In genomic region chr5:172834570-172835245, GRCh38 we compare ENCODE assay signal across 8 cellular contexts. TPM values are rescaled to one million over a fixed set of nuclear protein-coding genes. Genes with fewer than 3 reads are reported as not detected.
DNase-seq lines count a peak whose midpoint lies in the region; ATAC-seq, FAIRE-seq and TF ChIP-seq lines count a peak whose summit lies in the region.

No MANE protein-coding gene starts in this region.

- H3K4me3 ChIP-seq in GM12878 (peak overlapping the region; percentile 97), iPS-18c (ENCODE audit: insufficient read depth, low read depth, low read length) (peak overlapping the region; percentile 78), spleen (peak overlapping the region; percentile 66 to 92 (median 82))

- no peak for FAIRE-seq in GM12878 (lab: Jason Lieb, UNC)

- TF ChIP-seq EP300 in GM12878 (IDR thresholded peaks at IDR 0.05; ENCODE audit: borderline replicate concordance in 1 of 2, control insufficient read depth in 1 of 2, low read depth in 2 of 2, low read length in 2 of 2): no peak

- no peak for TF ChIP-seq RAD21 in GM12878 (IDR thresholded peaks at IDR 0.05; ENCODE audit: insufficient read depth, low read depth, low read length)

- SMC1A ChIA-PET in GM12878 (lab: Charles Lee; ENCODE audit: uncharacterized antibody, unreplicated experiment): interaction anchor here (0.9 to 5.9 kb wide), 13 partner anchors 9 to 120 kb away, joined by 3 to 44 read pairs (median 4); partner anchors contain the start of gene DUSP1

- ATAC-seq in GM12878: peak; percentile 25
- ATAC-seq in HG02678 (IDR thresholded peaks at IDR 0.05; ENCODE audit: unreplicated experiment): no peak

- no peaks in the 10 kb centered on the region for H4K20me1 ChIP-seq in GM12878 (ENCODE audit: control insufficient read depth, insufficient read depth)

- H3K27me3 ChIP-seq in GM12878 (replicated peaks in 1 of 2; ENCODE audit: control insufficient read depth in 2 of 2, insufficient read depth in 2 of 2, low read length in 1 of 2): no peaks in the 10 kb centered on the region
- H3K27me3 ChIP-seq in spleen (replicated peaks in 1 of 7): no peaks in the 10 kb centered on the region

- DNase-seq in ELF-1 (ENCODE audit: low read depth, low spot score) (peak; percentile 73), KBM-7 (peak; percentile 12), GM12878 (ENCODE audit: low read depth, low spot score) (no peak), spleen (peak; percentile 87), kidney tubule cell (ENCODE audit: low spot score) (no peak), NCI-H1694 (lab: John Stamatoyannopoulos, UW) (no peak)

- RAD21 ChIA-PET in GM12878 (lab: Charles Lee; ENCODE audit: unreplicated experiment): interaction anchor here (1.0 to 3.4 kb wide), 4 partner anchors 47 to 70 kb away, joined by 5 to 35 read pairs (median 12); partner anchors contain the start of gene DUSP1

- peak in 1 of 3 experiments; percentile 13; a peak in 1 of 6 replicates for TF ChIP-seq CTCF in GM12878 (IDR thresholded peaks at IDR 0.05 in 2 of 3, conservative IDR thresholded peaks at IDR 0.05 in 1 of 3; ENCODE audit: control insufficient read depth in 2 of 3, extremely low read depth in 1 of 3, insufficient read depth in 1 of 3, low read depth in 3 of 3, low read length in 3 of 3)
- no peak for TF ChIP-seq CTCF in spleen (IDR thresholded peaks at IDR 0.05 in 8 of 11, conservative IDR thresholded peaks at IDR 0.05 in 3 of 11)

- peak overlapping the region; percentile 35 for H2AFZ ChIP-seq in GM12878 (ENCODE audit: control insufficient read depth, low read depth, low read length)

- POLR2A ChIA-PET in GM12878 (lab: Charles Lee): interaction anchor here (0.6 to 3.9 kb wide), 7 partner anchors 15 to 338 kb away, joined by 3 to 45 read pairs (median 16); partner anchors contain the start of gene DUSP1

- H3K9me3 ChIP-seq in GM12878 (replicated peaks; ENCODE audit: control insufficient read depth, insufficient read depth, low read length) (no peaks in the 10 kb centered on the region), iPS-18c (ENCODE audit: control insufficient read depth, insufficient read depth, low read length) (no peaks in the 10 kb centered on the region), spleen (no peaks in the 10 kb centered on the region)

- H3K4me2 ChIP-seq in GM12878 (ENCODE audit: control insufficient read depth, insufficient read depth): peak overlapping the region; percentile 100

- TF ChIP-seq POLR2A in GM12878 (IDR thresholded peaks at IDR 0.05; ENCODE audit: low read depth, low read length) (no peak), spleen (IDR thresholded peaks at IDR 0.05) (no peak)

- H3K4me1 ChIP-seq in GM12878 (ENCODE audit: control insufficient read depth, insufficient read depth, low read length) (peaks cover 33% of the 10 kb centered on the region), spleen (peaks cover 44 to 71% (median 57%) of the 10 kb centered on the region in 6 donors)

- intact Hi-C loops in GM12878 (cut with micrococcal nuclease; ENCODE audit: unreplicated experiment) (loop anchor here (1.0 to 10.0 kb wide), 4 partner anchors 64 to 498 kb away; no protein-coding TSS in a partner anchor), spleen (cut with DNase I; ENCODE audit: low total_unique reads) (no loop called here)

- no peaks in the 10 kb centered on the region for H3K36me3 ChIP-seq in GM12878 (ENCODE audit: control insufficient read depth in 2 of 2, insufficient read depth in 2 of 2, low read length in 1 of 2)
- peaks cover 0 to 17% (median 0%) of the 10 kb centered on the region in 6 donors for H3K36me3 ChIP-seq in spleen

- WGBS in GM12878 (ENCODE audit: insufficient coverage, insufficient replicate concordance, low lambda C conversion rate, missing lambda C conversion rate): 0% methylated on average over 16 of the region's 19 CpGs
- WGBS in spleen, 5 donors: 0 to 5% (median 0%) methylated on average over 8 to 19 of the region's 19 CpGs

- H3K9ac ChIP-seq in GM12878 (ENCODE audit: control insufficient read depth, insufficient read depth, low read length): peak overlapping the region; percentile 73

- in situ Hi-C loops in KBM-7 (cut with MboI; ENCODE audit: low pct_unique_long_range_greater_than_20kb, low sequenced_read_pairs) (no loop called here), GM12878 (cut with MboI) (no loop called here)

- no TSS peak for BruUV-seq in GM12878 (replicated peaks; lab: Mats Ljungman, UMichigan)

- H3K27ac ChIP-seq in GM12878 (ENCODE audit: control insufficient read depth, insufficient read depth) (peak overlapping the region; percentile 95), spleen (peak overlapping the region; percentile 77 to 94 (median 91))

- H3K79me2 ChIP-seq in GM12878 (ENCODE audit: control insufficient read depth, insufficient read depth, low read length): peaks cover 47% of the 10 kb centered on the region

- CTCF ChIA-PET in GM12878 (lab: Yijun Ruan, JAX): interaction anchor here (1.5 to 4.1 kb wide), 7 partner anchors 9 to 120 kb away, joined by 6 to 37 read pairs (median 11); partner anchors contain the start of gene DUSP1

TF ChIP-seq in GM12878, 131 proteins besides CTCF, POLR2A, EP300 and RAD21 (continues in another document):
- TF ChIP-seq ZNF687 (IDR thresholded peaks at IDR 0.05) (no peak), SMAD1 (IDR thresholded peaks at IDR 0.05; ENCODE audit: low read depth, partially characterized antibody) (no peak), HSF1 (IDR thresholded peaks at IDR 0.05; ENCODE audit: low read depth, low read length) (no peak)

RNA-seq across cellular contexts. Expression of gene ERGIC1, which starts 0.7 kb away (rescaled TPM):
- total RNA-seq in GM12878 (2013; cell fraction: nucleolus; rRNA removed): 247 and 251 TPM in 2 replicates
- total RNA-seq in GM12878 (2014; rRNA removed) (77.0 and 86.2 TPM in 2 replicates), GM12878 (2014; rRNA removed; fragmentation: Illumina TruSeq; extraction: Trizol) (70.6 and 71.3 TPM in 2 replicates), GM12878 (2021) (90.0 and 97.6 TPM in 2 replicates), spleen (100 to 1,000 TPM in 6 of 7 donors, 10 to 100 TPM in 1; 96.6 to 166 (median 143) TPM)
- 45.2 TPM for polyA plus RNA-seq in GM12878 (2011; ENCODE audit: low read depth)
- polyA plus RNA-seq in GM12878 (2011; rRNA removed) (56.1 and 81.2 TPM in 2 replicates), GM12878 (2014; fragmentation: Illumina TruSeq; extraction: Trizol) (78.1 and 104 TPM in 2 replicates), GM12878 (2014; fragmentation: Nextera tagmentation; extraction: Ambion mirVana) (10 to 100 TPM in 1 of 2 experiments, 1 to 10 TPM in 1; 8.8 to 21.0 TPM), GM12878 (2014; rRNA removed) (88.7 and 88.8 TPM in 2 replicates), GM12878 (2016; fragmentation: Nextera tagmentation; extraction: Ambion mirVana) (10 to 100 TPM; 26.3 to 28.6 TPM), spleen (10 to 100 TPM; 36.9 to 84.6 (median 46.8) TPM)
- 110 and 117 TPM in 2 replicates for polyA plus RNA-seq in GM12878 (2011; cell fraction: cytosol; rRNA removed)
- polyA plus RNA-seq in GM12878 (2011; cell fraction: nucleus; rRNA removed): 70.5 and 84.8 TPM in 2 replicates
- 72.6 and 77.3 TPM in 2 replicates for polyA plus RNA-seq in GM12878 (2012)
- 136 and 155 TPM in 2 replicates for polyA minus RNA-seq in GM12878 (2011; rRNA and poly(A)+ RNA removed)
- 30.7 and 37.3 TPM in 2 replicates for polyA minus RNA-seq in GM12878 (2011; cell fraction: cytosol; rRNA and poly(A)+ RNA removed)
- polyA minus RNA-seq in GM12878 (2011; cell fraction: nucleus; rRNA and poly(A)+ RNA removed): 28.8 and 59.6 TPM in 2 replicates

Comparison
In these comparisons a context has a peak if more than half of its experiments do, and no peak if none do; other contexts are left out.
1. DNase-seq: peak in ELF-1 (single experiment), KBM-7 (single experiment) and spleen (single experiment); none in GM12878 (single experiment), kidney tubule cell (single experiment) and NCI-H1694 (single experiment).
2. Peak in every context shown above with its lines, with median percentiles within 50 percentile points of each other: H3K4me3 ChIP-seq.